1 cellular context compared by ENCODE assay signal in the genomic region with DNA sequence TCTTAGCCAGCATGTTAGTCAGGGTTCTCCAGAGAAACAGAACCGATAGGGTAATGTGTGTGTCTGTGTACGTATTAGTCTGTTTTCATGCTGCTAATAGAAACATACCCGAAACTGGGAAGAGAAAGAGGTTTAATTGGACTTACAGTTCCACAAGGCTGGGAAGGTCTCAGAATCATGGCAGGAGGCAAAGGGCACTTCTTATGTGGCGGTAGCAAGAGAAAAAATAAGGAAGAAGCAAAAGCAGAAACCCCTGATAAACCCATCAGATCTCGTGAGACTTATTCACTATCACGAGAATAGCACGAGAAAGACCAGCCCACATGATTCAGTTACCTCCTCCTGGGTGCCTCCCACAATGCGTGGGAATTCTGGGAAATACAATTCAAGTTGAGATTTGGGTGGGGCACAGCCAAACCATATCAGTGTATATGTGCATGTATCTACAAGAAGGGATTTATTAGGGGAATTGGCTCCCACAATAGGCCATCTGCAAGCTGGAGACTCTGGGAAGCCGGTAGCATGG.
TF ChIP-seq lines count a peak whose summit lies in the region.

No MANE protein-coding gene starts in this region.

TF ChIP-seq in K562, 482 proteins besides CTCF, POLR2A, EP300 and RAD21 (continued from another document):
- TF ChIP-seq CHD2 (IDR thresholded peaks at IDR 0.05; ENCODE audit: low read depth, low read length), result peak; percentile 93
- TF ChIP-seq MEIS2 (IDR thresholded peaks at IDR 0.05; ENCODE audit: partially characterized antibody), result peak; percentile 57
- TF ChIP-seq PHF8 (IDR thresholded peaks at IDR 0.05; ENCODE audit: borderline replicate concordance, low read length), result peak; percentile 49; the same call in 1 of the 2 replicates
- no peak for TF ChIP-seq ZNF764 (CRISPR knock-in tag; IDR thresholded peaks at IDR 0.05; ENCODE audit: low read depth)
- TF ChIP-seq KDM2B (CRISPR knock-in tag; IDR thresholded peaks at IDR 0.05), result no peak
- peak; percentile 78 for TF ChIP-seq TAF7 (tag; IDR thresholded peaks at IDR 0.05)
- no peak for TF ChIP-seq BRD9 (IDR thresholded peaks at IDR 0.05; ENCODE audit: low read depth, partially characterized antibody)
- TF ChIP-seq ZNF165 (CRISPR knock-in tag; IDR thresholded peaks at IDR 0.05; ENCODE audit: borderline replicate concordance), result no peak
- TF ChIP-seq MAFF (IDR thresholded peaks at IDR 0.05; ENCODE audit: low read length), result 0 out of 2 replicates have a peak, but pooled peaks have one; percentile 11
- TF ChIP-seq SMAD3 (CRISPR knock-in tag; conservative IDR thresholded peaks at IDR 0.05), result 0 out of 2 replicates have a peak, but pooled peaks have one; percentile 66
- no peak for TF ChIP-seq ZNF24 (IDR thresholded peaks at IDR 0.05)
- no peak for TF ChIP-seq GTF2F1 (IDR thresholded peaks at IDR 0.05; ENCODE audit: low read depth, low read length)
- TF ChIP-seq RCOR1 (IDR thresholded peaks at IDR 0.05; ENCODE audit: borderline replicate concordance in 1 of 2, low read depth in 2 of 2, low read length in 2 of 2), result peak in 1 of 2 experiments; percentile 71; a peak in 2 of 4 replicates
- peak; percentile 85 for TF ChIP-seq POLR2H (tag; IDR thresholded peaks at IDR 0.05; ENCODE audit: low read depth)
- TF ChIP-seq, protein P1, sequence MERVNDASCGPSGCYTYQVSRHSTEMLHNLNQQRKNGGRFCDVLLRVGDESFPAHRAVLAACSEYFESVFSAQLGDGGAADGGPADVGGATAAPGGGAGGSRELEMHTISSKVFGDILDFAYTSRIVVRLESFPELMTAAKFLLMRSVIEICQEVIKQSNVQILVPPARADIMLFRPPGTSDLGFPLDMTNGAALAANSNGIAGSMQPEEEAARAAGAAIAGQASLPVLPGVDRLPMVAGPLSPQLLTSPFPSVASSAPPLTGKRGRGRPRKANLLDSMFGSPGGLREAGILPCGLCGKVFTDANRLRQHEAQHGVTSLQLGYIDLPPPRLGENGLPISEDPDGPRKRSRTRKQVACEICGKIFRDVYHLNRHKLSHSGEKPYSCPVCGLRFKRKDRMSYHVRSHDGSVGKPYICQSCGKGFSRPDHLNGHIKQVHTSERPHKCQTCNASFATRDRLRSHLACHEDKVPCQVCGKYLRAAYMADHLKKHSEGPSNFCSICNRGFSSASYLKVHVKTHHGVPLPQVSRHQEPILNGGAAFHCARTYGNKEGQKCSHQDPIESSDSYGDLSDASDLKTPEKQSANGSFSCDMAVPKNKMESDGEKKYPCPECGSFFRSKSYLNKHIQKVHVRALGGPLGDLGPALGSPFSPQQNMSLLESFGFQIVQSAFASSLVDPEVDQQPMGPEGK (CRISPR knock-in tag; IDR thresholded peaks at IDR 0.05; ENCODE audit: borderline replicate concordance), result no peak
- TF ChIP-seq ZNF766 (CRISPR knock-in tag; conservative IDR thresholded peaks at IDR 0.05), result peak; percentile 87
- TF ChIP-seq RBM34 (IDR thresholded peaks at IDR 0.05; ENCODE audit: borderline replicate concordance, insufficient read depth, low read length), result no peak
- no peak for TF ChIP-seq SREBF1 (IDR thresholded peaks at IDR 0.05; ENCODE audit: borderline replicate concordance, low read depth, low read length)
